In the genomic region with DNA sequence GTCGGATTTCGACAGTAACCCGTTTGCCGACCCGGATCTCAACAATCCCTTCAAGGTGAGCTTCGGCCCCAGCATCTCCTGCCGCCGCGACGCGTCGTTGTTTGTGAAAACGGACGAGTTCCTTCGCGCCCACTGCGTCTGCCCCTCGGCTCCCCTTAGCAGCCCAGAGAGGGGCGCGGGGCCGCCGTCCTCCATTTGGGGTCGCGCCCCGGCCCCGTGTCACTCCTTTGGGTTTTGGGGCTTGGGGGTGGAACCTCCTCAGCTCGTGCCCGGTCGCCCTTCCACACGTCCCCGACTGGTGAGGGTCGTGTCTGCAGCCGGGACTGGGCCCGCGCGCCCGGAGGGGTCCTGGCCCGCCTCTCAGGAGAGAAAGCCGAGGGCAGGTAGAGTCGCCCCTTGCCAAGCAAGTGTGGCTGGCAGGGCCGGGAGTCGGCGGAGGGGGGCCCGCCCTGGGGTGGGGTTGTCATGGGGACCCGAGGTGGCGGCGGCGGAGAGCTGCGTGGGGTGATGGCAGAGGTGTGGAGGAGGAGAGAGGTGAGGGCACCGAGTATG, we compare ENCODE assay signal across 8 cellular contexts. TPM values are rescaled to one million over a fixed set of nuclear protein-coding genes. Genes with fewer than 3 reads are reported as not detected.
DNase-seq lines count a peak whose midpoint lies in the region; ATAC-seq, FAIRE-seq and TF ChIP-seq lines count a peak whose summit lies in the region.

No MANE protein-coding gene starts in this region.

- H2AFZ ChIP-seq in fibroblast of lung (ENCODE audit: low read length) (peak overlapping the region; percentile 95), neural progenitor cell (replicated peaks) (peak overlapping the region; percentile 99)

- FAIRE-seq in GM12891 (lab: Jason Lieb, UNC) = peak; percentile 16

- DNase-seq in GM12891 (ENCODE audit: insufficient read length, low spot score) (peak; percentile 28), NCI-H510A (lab: John Stamatoyannopoulos, UW) (peak; percentile 12), fibroblast of lung (ENCODE audit: low read depth in 2 of 2) (no peak), neural progenitor cell (ENCODE audit: low spot score) (no peak), substantia nigra (lab: John Stamatoyannopoulos, UW) (peak in 42 of 49 donors; percentile 3 to 69 (median 46)), Ammon's horn (ENCODE audit: low spot score) (no peak)
- peak; percentile 69 to 74 for DNase-seq in activated T-cell treated with anti-CD3 and anti-CD28 coated beads, Interleukin-2, amount 50 U/mL, for 48 hours

- H3K4me3 ChIP-seq in fibroblast of lung (replicated peaks in 1 of 4; ENCODE audit: control extremely low read depth in 1 of 4, insufficient read depth in 1 of 4, low read depth in 3 of 4, low read length in 4 of 4) (peak overlapping the region; percentile 75 to 98 (median 94)), neural progenitor cell (peak overlapping the region; percentile 87)

- peak overlapping the region; percentile 98 for H3K4me3 Mint-ChIP-seq in neural progenitor cell

- H3K27me3 Mint-ChIP-seq in neural progenitor cell (ENCODE audit: insufficient read depth, low read depth) = peaks cover 4% of the 10 kb centered on the region

- peaks cover 18% of the 10 kb centered on the region for H3F3A ChIP-seq in neural progenitor cell (ENCODE audit: low read depth)

- TF ChIP-seq CTCF in fibroblast of lung (conservative IDR thresholded peaks at IDR 0.05 in 1 of 2, IDR thresholded peaks at IDR 0.05 in 1 of 2; ENCODE audit: low read depth in 1 of 2, low read length in 2 of 2) (no peak), neural progenitor cell (IDR thresholded peaks at IDR 0.05) (no peak)

- H3K27ac Mint-ChIP-seq in neural progenitor cell = peak overlapping the region; percentile 69

- H3K4me2 ChIP-seq in fibroblast of lung (ENCODE audit: extremely low read depth, insufficient read depth, low read length) = peak overlapping the region; percentile 73
- peak overlapping the region; percentile 89 for H3K4me2 ChIP-seq in neural progenitor cell

- H3K36me3 ChIP-seq in fibroblast of lung (ENCODE audit: control insufficient read depth, insufficient read depth, low read length) = no peaks in the 10 kb centered on the region
- no peaks in the 10 kb centered on the region for H3K36me3 ChIP-seq in neural progenitor cell

- H3K9ac ChIP-seq in fibroblast of lung (ENCODE audit: insufficient read depth, low read length) (peak overlapping the region; percentile 94), neural progenitor cell (peak overlapping the region; percentile 24)

- peaks cover 3% of the 10 kb centered on the region for H3K4me1 ChIP-seq in fibroblast of lung (ENCODE audit: control insufficient read depth, extremely low read depth, insufficient read depth, low read length)
- H3K4me1 ChIP-seq in neural progenitor cell = peaks cover 15% of the 10 kb centered on the region

- no peaks in the 10 kb centered on the region for H3K27me3 ChIP-seq in fibroblast of lung (ENCODE audit: control insufficient read depth, insufficient read depth, low read length)
- H3K27me3 ChIP-seq in neural progenitor cell = no peaks in the 10 kb centered on the region

- no peaks in the 10 kb centered on the region for H3K9me3 ChIP-seq in fibroblast of lung (ENCODE audit: control insufficient read depth, insufficient read depth, low read depth, low read length)
- H3K9me3 ChIP-seq in neural progenitor cell (ENCODE audit: low read depth) = no peaks in the 10 kb centered on the region

- peak; percentile 32 for ATAC-seq in HG02642 (IDR thresholded peaks at IDR 0.05; ENCODE audit: poor library complexity, unreplicated experiment)

- H3K4me1 Mint-ChIP-seq in neural progenitor cell = peaks cover 32% of the 10 kb centered on the region

- H3K9me3 Mint-ChIP-seq in neural progenitor cell = no peaks in the 10 kb centered on the region

- H3K27ac ChIP-seq in fibroblast of lung (ENCODE audit: insufficient read depth, low read length) (peak overlapping the region; percentile 94), neural progenitor cell (peak overlapping the region; percentile 42), substantia nigra (ENCODE audit: low read depth, low read length, poor library complexity, severe bottlenecking) (peak overlapping the region; percentile 84)

- no peak for TF ChIP-seq POLR2A in GM12891 (IDR thresholded peaks at IDR 0.05; ENCODE audit: low read depth, low read length)

- H4K20me1 ChIP-seq in fibroblast of lung (ENCODE audit: control insufficient read depth, extremely low read depth, insufficient read depth, low read length) (no peaks in the 10 kb centered on the region), neural progenitor cell (ENCODE audit: low read depth) (no peaks in the 10 kb centered on the region)

- H3K36me3 Mint-ChIP-seq in neural progenitor cell = peaks cover 7% of the 10 kb centered on the region

- H3K79me2 ChIP-seq in fibroblast of lung (ENCODE audit: control insufficient read depth, insufficient read depth, low read length) (peaks cover 12% of the 10 kb centered on the region), neural progenitor cell (ENCODE audit: low read depth) (peaks cover 57% of the 10 kb centered on the region)

TF ChIP-seq in GM12891, 5 proteins besides CTCF, POLR2A, EP300 and RAD21:
- no peak for TF ChIP-seq TAF1 (IDR thresholded peaks at IDR 0.05; ENCODE audit: low read depth, low read length)
- TF ChIP-seq SPI1 (IDR thresholded peaks at IDR 0.05; ENCODE audit: low read depth, low read length) = no peak
- no peak for TF ChIP-seq POLR2AphosphoS5 (IDR thresholded peaks at IDR 0.05; ENCODE audit: low read depth, low read length)
- no peak for TF ChIP-seq PAX5 (IDR thresholded peaks at IDR 0.05; ENCODE audit: insufficient read depth, low read length, severe bottlenecking)
- no peak for TF ChIP-seq POU2F2 (IDR thresholded peaks at IDR 0.05; ENCODE audit: low read depth, low read length)

RNA-seq across cellular contexts. Expression of a gene that starts 0.3 kb away (rescaled TPM):
- 5.0 TPM for polyA plus RNA-seq in GM12891 (2012; ENCODE audit: low read depth, missing spikeins)
- total RNA-seq in fibroblast of lung = 44.9 and 60.6 TPM in 2 replicates
- polyA plus RNA-seq in fibroblast of lung = 24.1 and 44.3 TPM in 2 replicates
- 18.7 and 31.6 TPM in 2 replicates for polyA plus RNA-seq in fibroblast of lung (2012)
- polyA minus RNA-seq in fibroblast of lung (ENCODE audit: low replicate concordance) = 18.4 and 33.0 TPM in 2 replicates
- 72.8 and 110 TPM in 2 replicates for total RNA-seq in neural progenitor cell (ENCODE audit: low replicate concordance)

Comparison
In these comparisons a context has a peak if more than half of its experiments do, and no peak if none do; other contexts are left out.
1. DNase-seq: peak in GM12891 (single experiment), NCI-H510A (single experiment), activated T-cell treated with anti-CD3 and anti-CD28 coated beads, Interleukin-2, amount 50 U/mL, for 48 hours (2 of 2) and substantia nigra (42 of 49); none in fibroblast of lung (0 of 2), neural progenitor cell (single experiment) and Ammon's horn (single experiment).
2. H3K27ac ChIP-seq: peak in every context shown above with its lines; median percentile 94 in fibroblast of lung; 84 in substantia nigra; 42 in neural progenitor cell.